In the genomic region with DNA sequence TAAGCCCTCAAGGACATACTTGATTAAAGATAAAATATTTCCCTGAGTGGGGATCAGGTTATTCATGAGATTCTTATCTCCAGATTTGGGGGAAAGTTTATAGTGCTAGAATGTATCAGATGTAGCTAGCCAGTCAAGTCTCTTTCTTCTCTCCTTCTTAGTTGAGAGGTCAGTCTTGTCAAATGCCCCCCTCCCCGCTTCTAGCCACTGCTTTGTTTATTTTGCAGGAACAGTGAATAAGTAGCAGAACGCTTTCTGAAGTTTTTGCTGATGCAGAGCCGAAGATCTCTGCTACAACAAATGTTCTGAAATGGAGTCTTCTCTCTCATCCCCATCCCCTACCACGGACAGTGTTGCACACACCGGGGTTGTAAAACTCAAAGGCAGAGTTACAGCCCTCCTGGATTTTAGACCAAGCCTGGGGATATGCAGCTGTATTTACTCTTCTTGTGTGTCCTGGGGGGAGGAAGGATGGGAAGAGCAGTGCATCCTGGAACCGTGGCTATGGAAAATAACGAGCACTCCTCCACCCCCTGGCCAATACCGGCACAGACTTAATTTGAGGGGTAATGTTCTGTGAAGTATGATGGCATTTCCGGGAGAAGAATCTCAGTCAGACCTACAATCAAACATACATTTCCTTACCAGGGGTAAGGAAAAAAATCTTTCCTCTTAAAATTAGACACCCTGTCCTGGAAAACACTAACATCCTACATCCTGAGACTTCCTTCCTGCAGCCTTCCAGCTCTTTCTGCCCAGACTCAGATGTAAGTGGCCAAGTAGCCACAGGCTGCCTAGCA, we compare ENCODE assay signal across 9 cellular contexts. TPM values are rescaled to one million over a fixed set of nuclear protein-coding genes. Genes with fewer than 3 reads are reported as not detected.
DNase-seq lines count a peak whose midpoint lies in the region; ATAC-seq and TF ChIP-seq lines count a peak whose summit lies in the region.
"Had no signal": no experiment of that assay in that cellular context is flagged by ENCODE, and none has a peak within 500 bp of the region (broad histone marks: within the 10 kb centered on the region; RNA-seq: fewer than 3 reads in every experiment).

No MANE protein-coding gene starts in this region.

- H3K4me1 ChIP-seq in CD8-positive, alpha-beta memory T cell (ENCODE audit: insufficient read depth, low read length) = peaks cover 55% of the 10 kb centered on the region
- peaks cover 14% of the 10 kb centered on the region for H3K4me1 ChIP-seq in mesenchymal stem cell (ENCODE audit: control insufficient read depth, insufficient read depth, low read depth, low read length)

- H3K36me3 ChIP-seq in CD8-positive, alpha-beta memory T cell (ENCODE audit: insufficient read depth, low read length) = no peaks in the 10 kb centered on the region
- no peaks in the 10 kb centered on the region for H3K36me3 ChIP-seq in mesenchymal stem cell (ENCODE audit: control insufficient read depth in 1 of 2, insufficient read depth in 2 of 2, low read depth in 1 of 2, low read length in 2 of 2)
- H3K36me3 ChIP-seq: SJSA1 had no signal

- H3K79me1 ChIP-seq in mesenchymal stem cell (replicated peaks; ENCODE audit: low read length, poor library complexity, severe bottlenecking) = no peaks in the 10 kb centered on the region

- H3K36me3 Mint-ChIP-seq in CD8-positive, alpha-beta memory T cell = no peaks in the 10 kb centered on the region
- peaks cover 15% of the 10 kb centered on the region for H3K36me3 Mint-ChIP-seq in activated naive CD8-positive, alpha-beta T cell treated with anti-CD3 and anti-CD28 coated beads, Interleukin-2, amount 10 ng/mL, durations not matched to agents 7 days and 5 days

- peak overlapping the region; percentile 85 to 98 for H3K18ac ChIP-seq in mesenchymal stem cell (ENCODE audit: low read depth in 1 of 2, low read length in 2 of 2)

- H3K4ac ChIP-seq in mesenchymal stem cell (ENCODE audit: low read depth in 1 of 2, low read length in 2 of 2) = peak overlapping the region in 1 of 2 experiments; percentile 93

- peak; percentile 35 for ATAC-seq in activated naive CD8-positive, alpha-beta T cell treated with anti-CD3 and anti-CD28 coated beads, Interleukin-2, amount 10 ng/mL, durations not matched to agents 7 days and 5 days (ENCODE audit: low read depth)
- ATAC-seq in HG02571 (IDR thresholded peaks at IDR 0.05; ENCODE audit: unreplicated experiment) = no peak

- no peak overlapping the region for H3K4me3 ChIP-seq in CD8-positive, alpha-beta memory T cell (ENCODE audit: low read length)
- no peak overlapping the region for H3K4me3 ChIP-seq in mesenchymal stem cell (ENCODE audit: insufficient read depth in 1 of 2, low read depth in 1 of 2, low read length in 2 of 2)
- peak overlapping the region in 1 of 59 donors; percentile 10 for H3K4me3 ChIP-seq in dorsolateral prefrontal cortex
- H3K4me3 ChIP-seq: SJSA1 had no signal

- H2AFZ ChIP-seq in mesenchymal stem cell (ENCODE audit: low read depth, low read length) = no peak overlapping the region

- peak overlapping the region; percentile 91 for H2AK5ac ChIP-seq in mesenchymal stem cell (ENCODE audit: low read length, severe bottlenecking)

- H2BK15ac ChIP-seq in mesenchymal stem cell (ENCODE audit: low read depth, poor library complexity, severe bottlenecking) = no peak overlapping the region

- H3K9me3 Mint-ChIP-seq in CD8-positive, alpha-beta memory T cell = no peaks in the 10 kb centered on the region
- peaks cover 5% of the 10 kb centered on the region for H3K9me3 Mint-ChIP-seq in activated naive CD8-positive, alpha-beta T cell treated with anti-CD3 and anti-CD28 coated beads, Interleukin-2, amount 10 ng/mL, durations not matched to agents 7 days and 5 days

- peak overlapping the region; percentile 97 for H2BK5ac ChIP-seq in mesenchymal stem cell (ENCODE audit: low read depth, low read length, poor library complexity, severe bottlenecking)

- peak overlapping the region; percentile 84 for H4K8ac ChIP-seq in mesenchymal stem cell (ENCODE audit: low read length)

- CTCF ChIA-PET in CD8-positive, alpha-beta memory T cell (lab: Charles Lee) = interaction anchor here (0.5 to 5.0 kb wide), 4 partner anchors 11 to 253 kb away, joined by 3 to 44 read pairs (median 4); partner anchors contain the start of gene ERMP1

- 0% methylated on average over 4 of the region's 9 CpGs for WGBS in mesenchymal stem cell

- POLR2A ChIA-PET in CD8-positive, alpha-beta memory T cell (lab: Charles Lee) = interaction anchor here (1.2 to 4.0 kb wide), 3 partner anchors 11 to 172 kb away, joined by 3 to 18 read pairs (median 4); partner anchors contain the start of genes ERMP1 and RANBP6
- POLR2A ChIA-PET in activated naive CD8-positive, alpha-beta T cell treated with anti-CD3 and anti-CD28 coated beads, Interleukin-2, amount 10 ng/mL, durations not matched to agents 7 days and 5 days (lab: Charles Lee) = interaction anchor here (0.6 to 7.1 kb wide), 5 partner anchors 11 to 570 kb away, joined by 3 to 72 read pairs (median 5); partner anchors contain the start of genes ERMP1, RIC1 and UHRF2

- no peak overlapping the region for H3K27ac ChIP-seq in CD8-positive, alpha-beta memory T cell (ENCODE audit: low read depth, low read length)
- H3K27ac ChIP-seq in mesenchymal stem cell (ENCODE audit: low read length, poor library complexity, severe bottlenecking) (peak overlapping the region; percentile 98), dorsolateral prefrontal cortex (peak overlapping the region in 14 of 59 donors; percentile 4 to 64 (median 38))

- peaks cover 59 to 72% (median 59%) of the 10 kb centered on the region in 3 donors for H3K4me1 Mint-ChIP-seq in CD8-positive, alpha-beta memory T cell
- H3K4me1 Mint-ChIP-seq in activated naive CD8-positive, alpha-beta T cell treated with anti-CD3 and anti-CD28 coated beads, Interleukin-2, amount 10 ng/mL, durations not matched to agents 7 days and 5 days = peaks cover 69% of the 10 kb centered on the region

- peak in 1 of 5 donors; percentile 16 for DNase-seq in CD8-positive, alpha-beta memory T cell
- DNase-seq in NCI-H128 (lab: John Stamatoyannopoulos, UW; ENCODE audit: unreplicated experiment) (peak; percentile 3), mesenchymal stem cell (peak; percentile 82), dorsolateral prefrontal cortex (no peak), amygdala (lab: John Stamatoyannopoulos, UW) (no peak), RPMI8226 (no peak)
- no peak for DNase-seq in activated naive CD8-positive, alpha-beta T cell treated with anti-CD3 and anti-CD28 coated beads, Interleukin-2, amount 10 ng/mL, durations not matched to agents 7 days and 5 days

- no peaks in the 10 kb centered on the region for H3K9me3 ChIP-seq in CD8-positive, alpha-beta memory T cell (ENCODE audit: low read length)
- H3K9me3 ChIP-seq in mesenchymal stem cell (ENCODE audit: control insufficient read depth, low read length) = no peaks in the 10 kb centered on the region
- H3K9me3 ChIP-seq: SJSA1 had no signal

- peak overlapping the region; percentile 78 to 95 (median 88) for H3K27ac Mint-ChIP-seq in CD8-positive, alpha-beta memory T cell
- H3K27ac Mint-ChIP-seq in activated naive CD8-positive, alpha-beta T cell treated with anti-CD3 and anti-CD28 coated beads, Interleukin-2, amount 10 ng/mL, durations not matched to agents 7 days and 5 days = peak overlapping the region; percentile 93

- intact Hi-C loops in dorsolateral prefrontal cortex (cut with DNase I) = no loop called here

- peaks cover 0 to 2% of the 10 kb centered on the region in 2 donors for H3K27me3 Mint-ChIP-seq in CD8-positive, alpha-beta memory T cell
- H3K27me3 Mint-ChIP-seq in activated naive CD8-positive, alpha-beta T cell treated with anti-CD3 and anti-CD28 coated beads, Interleukin-2, amount 10 ng/mL, durations not matched to agents 7 days and 5 days = peaks cover 6% of the 10 kb centered on the region

- no peak overlapping the region for H3K14ac ChIP-seq in mesenchymal stem cell (ENCODE audit: low read length in 2 of 2)

- H3K4me2 ChIP-seq in mesenchymal stem cell (ENCODE audit: low read length, poor library complexity, severe bottlenecking) = peak overlapping the region; percentile 36

- no peak overlapping the region for H3K23ac ChIP-seq in mesenchymal stem cell (ENCODE audit: low read length in 2 of 2)

- no peak for TF ChIP-seq CTCF in dorsolateral prefrontal cortex (IDR thresholded peaks at IDR 0.05 in 54 of 56, conservative IDR thresholded peaks at IDR 0.05 in 2 of 56; ENCODE audit: low read depth in 1 of 56, partially characterized antibody in 56 of 56)

- H4K91ac ChIP-seq in mesenchymal stem cell (ENCODE audit: low read length) = peak overlapping the region; percentile 84

- H3K4me3 Mint-ChIP-seq in CD8-positive, alpha-beta memory T cell = peak overlapping the region; percentile 23 to 82 (median 73)
- H3K4me3 Mint-ChIP-seq in activated naive CD8-positive, alpha-beta T cell treated with anti-CD3 and anti-CD28 coated beads, Interleukin-2, amount 10 ng/mL, durations not matched to agents 7 days and 5 days = peak overlapping the region; percentile 79

- H2BK12ac ChIP-seq in mesenchymal stem cell (ENCODE audit: low read length in 2 of 2) = peak overlapping the region; percentile 70 to 89

- peak overlapping the region; percentile 96 for H2BK120ac ChIP-seq in mesenchymal stem cell (ENCODE audit: low read depth, low read length)

- H3K27me3 ChIP-seq in CD8-positive, alpha-beta memory T cell (ENCODE audit: insufficient read depth, low read length, poor library complexity, severe bottlenecking) = no peaks in the 10 kb centered on the region
- H3K27me3 ChIP-seq in mesenchymal stem cell (ENCODE audit: control insufficient read depth in 1 of 2, insufficient read depth in 1 of 2, low read length in 2 of 2) (no peaks in the 10 kb centered on the region), dorsolateral prefrontal cortex (no peaks in the 10 kb centered on the region)
- H3K27me3 ChIP-seq: SJSA1 had no signal

- H3K9ac ChIP-seq in mesenchymal stem cell (ENCODE audit: low read length) = no peak overlapping the region

RNA-seq across cellular contexts. Expression of gene ERMP1, which starts 10.7 kb away (rescaled TPM):
- 1 to 10 TPM; 8.6 to 10.0 TPM for total RNA-seq in CD8-positive, alpha-beta memory T cell
- 17.2 TPM for polyA plus RNA-seq in CD8-positive, alpha-beta memory T cell
- 10 to 100 TPM; 26.5 to 27.7 TPM for total RNA-seq in activated naive CD8-positive, alpha-beta T cell treated with anti-CD3 and anti-CD28 coated beads, Interleukin-2, amount 10 ng/mL, durations not matched to agents 7 days and 5 days
- polyA plus RNA-seq in mesenchymal stem cell (2013, experiment 1 of 2) = 28.3 TPM
- 29.1 TPM for polyA plus RNA-seq in mesenchymal stem cell (2013, experiment 2 of 2)
- 10 to 100 TPM; 24.1 to 60.7 (median 35.2) TPM for total RNA-seq in dorsolateral prefrontal cortex

RNA-seq across cellular contexts. Expression of gene MLANA, which starts 47.0 kb away (rescaled TPM):
- total RNA-seq in CD8-positive, alpha-beta memory T cell = not detected
- polyA plus RNA-seq in CD8-positive, alpha-beta memory T cell = not detected
- not detected for total RNA-seq in activated naive CD8-positive, alpha-beta T cell treated with anti-CD3 and anti-CD28 coated beads, Interleukin-2, amount 10 ng/mL, durations not matched to agents 7 days and 5 days
- not detected for polyA plus RNA-seq in mesenchymal stem cell (2013, experiment 1 of 2)
- polyA plus RNA-seq in mesenchymal stem cell (2013, experiment 2 of 2) = not detected
- not detected for total RNA-seq in dorsolateral prefrontal cortex
- total RNA-seq: SJSA1 had no signal

Comparison
In these comparisons a context has a peak if more than half of its experiments do, and no peak if none do; other contexts are left out.
1. DNase-seq: peak in NCI-H128 (single experiment) and mesenchymal stem cell (single experiment); none in activated naive CD8-positive, alpha-beta T cell treated with anti-CD3 and anti-CD28 coated beads, Interleukin-2, amount 10 ng/mL, durations not matched to agents 7 days and 5 days (single experiment), dorsolateral prefrontal cortex (0 of 10), amygdala (0 of 56) and RPMI8226 (single experiment).